In genomic region chr18:48375150-48375790, GRCh38 we compare ENCODE assay signal across 27 cellular contexts. TPM values are rescaled to one million over a fixed set of nuclear protein-coding genes. Genes with fewer than 3 reads are reported as not detected.
DNase-seq lines count a peak whose midpoint lies in the region; ATAC-seq, FAIRE-seq and TF ChIP-seq lines count a peak whose summit lies in the region.
"Had no signal": no experiment of that assay in that cellular context is flagged by ENCODE, and none has a peak within 500 bp of the region (broad histone marks: within the 10 kb centered on the region; RNA-seq: fewer than 3 reads in every experiment).

No MANE protein-coding gene starts in this region.

- H4K20me1 ChIP-seq in GM12878 (ENCODE audit: control insufficient read depth, insufficient read depth) (no peaks in the 10 kb centered on the region), H9 (ENCODE audit: control insufficient read depth, insufficient read depth, insufficient read length) (no peaks in the 10 kb centered on the region)

- no peak overlapping the region for H2AK5ac ChIP-seq in H9 (ENCODE audit: insufficient read length, low read length)

- H2BK12ac ChIP-seq in H9 (ENCODE audit: insufficient read length, low read depth, low read length): no peak overlapping the region

- no peak overlapping the region for H3K4me3 Mint-ChIP-seq in H9
- H3K4me3 Mint-ChIP-seq: activated CD8-positive, alpha-beta T cell treated with anti-CD3 and anti-CD28 coated beads for 36 hours; activated naive CD8-positive, alpha-beta T cell treated with anti-CD3 and anti-CD28 coated beads, Interleukin-2, amount 10 ng/mL, durations not matched to agents 7 days and 5 days; CD8-positive, alpha-beta T cell; naive thymus-derived CD4-positive, alpha-beta T cell; stimulated activated naive B cell treated with anti-CD40 and anti-IgM and Interleukin-4, amounts not matched to agents 10 μg/mL and 1 μg/mL and 100 μg/mL, for 72 hours; WTC11 had no signal

- no peak overlapping the region for H3K27ac ChIP-seq in GM12878 (ENCODE audit: control insufficient read depth, insufficient read depth)
- H3K27ac ChIP-seq in H9 (ENCODE audit: insufficient read length, low read depth, low read length): no peak overlapping the region
- H3K27ac ChIP-seq: uterus had no signal

- H3K56ac ChIP-seq in H9 (ENCODE audit: insufficient read length, low read depth, low read length): no peak overlapping the region

- FAIRE-seq in GM12878 (lab: Jason Lieb, UNC): no peak
- FAIRE-seq: RCC 7860 had no signal

- peaks cover 1 to 3% of the 10 kb centered on the region in 2 experiments; a peak in 2 of 4 replicates for H3K27me3 ChIP-seq in GM12878 (replicated peaks in 1 of 2; ENCODE audit: control insufficient read depth in 2 of 2, insufficient read depth in 2 of 2, low read length in 1 of 2)
- H3K27me3 ChIP-seq in H9 (ENCODE audit: insufficient read depth, low read length): no peaks in the 10 kb centered on the region
- H3K27me3 ChIP-seq: uterus had no signal

- H3K27me3 Mint-ChIP-seq in H9 (ENCODE audit: low read depth): peaks cover 4% of the 10 kb centered on the region

- H3K79me2 ChIP-seq in GM12878 (ENCODE audit: control insufficient read depth, insufficient read depth, low read length) (no peaks in the 10 kb centered on the region), H9 (ENCODE audit: insufficient read depth, low read length) (no peaks in the 10 kb centered on the region)

- H3K9me3 ChIP-seq in GM12878 (replicated peaks; ENCODE audit: control insufficient read depth, insufficient read depth, low read length) (no peaks in the 10 kb centered on the region; the same call in 2 of the 3 replicates), H9 (ENCODE audit: control insufficient read depth, low read depth, low read length) (no peaks in the 10 kb centered on the region)
- H3K9me3 ChIP-seq: spleen, uterus had no signal

- no peak for TF ChIP-seq EP300 in GM12878 (IDR thresholded peaks at IDR 0.05; ENCODE audit: borderline replicate concordance in 1 of 2, control insufficient read depth in 1 of 2, low read depth in 2 of 2, low read length in 2 of 2)

- TF ChIP-seq POLR2A in GM12878 (IDR thresholded peaks at IDR 0.05; ENCODE audit: low read depth, low read length): no peak

- no peak overlapping the region for H4K8ac ChIP-seq in H9 (replicated peaks; ENCODE audit: insufficient read length, low read depth, low read length)

- no peak overlapping the region for H4K5ac ChIP-seq in H9 (ENCODE audit: insufficient read length, low read depth, low read length)

- H3K4me3 ChIP-seq in GM12878: no peak overlapping the region
- H3K4me3 ChIP-seq: spleen, uterus had no signal

- in situ Hi-C loops in GM12878 (cut with MboI): no loop called here

- DNase-seq in NOMO-1 (lab: John Stamatoyannopoulos, UW; ENCODE audit: unreplicated experiment in 2 of 2) (peak; percentile 49 to 81), GM12878 (ENCODE audit: low read depth, low spot score) (no peak), left ventricle myocardium superior (no peak), sciatic nerve (ENCODE audit: low spot score) (no peak), T-helper 2 cell (no peak), H9 (no peak)
- DNase-seq in activated naive CD4-positive, alpha-beta T cell treated with anti-CD3 and anti-CD28 coated beads, Interleukin-2, amount 50 U/mL, for 72 hours (ENCODE audit: low spot score in 2 of 2): no peak
- DNase-seq: activated CD8-positive, alpha-beta T cell treated with anti-CD3 and anti-CD28 coated beads for 36 hours; activated naive CD8-positive, alpha-beta T cell treated with anti-CD3 and anti-CD28 coated beads, Interleukin-2, amount 10 ng/mL, durations not matched to agents 7 days and 5 days; CD8-positive, alpha-beta T cell; DND-41; effector CD4-positive, alpha-beta T cell; KG1; naive thymus-derived CD4-positive, alpha-beta T cell; NCI-H1092 treated with DMSO at 0.1 percent for 48 hours; NCI-H2171; NCI-H774; spleen; stimulated activated naive B cell treated with anti-CD40 and anti-IgM and Interleukin-4, amounts not matched to agents 10 μg/mL and 1 μg/mL and 100 μg/mL, for 72 hours; uterus had no signal

- RAD21 ChIA-PET in GM12878 (lab: Charles Lee; ENCODE audit: unreplicated experiment): no interaction called here

- no peak overlapping the region for H3T11ph ChIP-seq in H9 (ENCODE audit: low read length)

- H3K4me1 ChIP-seq in GM12878 (ENCODE audit: control insufficient read depth, insufficient read depth, low read length) (peaks cover 3% of the 10 kb centered on the region; the same call in 1 of the 2 replicates), H9 (ENCODE audit: insufficient read depth, low read length) (no peaks in the 10 kb centered on the region)
- H3K4me1 ChIP-seq: uterus had no signal

- H3K4me2 ChIP-seq in GM12878 (ENCODE audit: control insufficient read depth, insufficient read depth) (no peak overlapping the region), H9 (ENCODE audit: insufficient read depth, insufficient read length, low read length) (no peak overlapping the region)

- CTCF ChIA-PET in GM12878 (lab: Yijun Ruan, JAX): interaction anchor here (1.2 kb wide), 1 partner anchor 36 kb away, joined by 3 read pairs; no protein-coding TSS in a partner anchor

- no peaks in the 10 kb centered on the region for H3K36me3 ChIP-seq in GM12878 (ENCODE audit: control insufficient read depth in 2 of 2, insufficient read depth in 2 of 2, low read length in 1 of 2)
- H3K36me3 ChIP-seq: spleen, uterus had no signal

- intact Hi-C loops in GM12878 (cut with micrococcal nuclease; ENCODE audit: unreplicated experiment) (no loop called here), left ventricle myocardium superior (cut with micrococcal nuclease) (no loop called here), sciatic nerve (cut with DNase I) (no loop called here)

- no peaks in the 10 kb centered on the region for H3K9me3 Mint-ChIP-seq in activated naive CD4-positive, alpha-beta T cell treated with anti-CD3 and anti-CD28 coated beads, Interleukin-2, amount 50 U/mL, for 72 hours
- H3K9me3 Mint-ChIP-seq in H9: no peaks in the 10 kb centered on the region
- H3K9me3 Mint-ChIP-seq: activated naive CD8-positive, alpha-beta T cell treated with anti-CD3 and anti-CD28 coated beads, Interleukin-2, amount 10 ng/mL, durations not matched to agents 7 days and 5 days; CD8-positive, alpha-beta T cell; naive thymus-derived CD4-positive, alpha-beta T cell had no signal

- POLR2A ChIA-PET in GM12878 (lab: Charles Lee): no interaction called here

- no peaks in the 10 kb centered on the region for H3K23me2 ChIP-seq in H9 (ENCODE audit: insufficient read length, low read depth, low read length, poor library complexity, severe bottlenecking)

- no peaks in the 10 kb centered on the region for H3K36me3 Mint-ChIP-seq in activated naive CD4-positive, alpha-beta T cell treated with anti-CD3 and anti-CD28 coated beads, Interleukin-2, amount 50 U/mL, for 72 hours
- H3K36me3 Mint-ChIP-seq in H9 (ENCODE audit: insufficient read depth in 1 of 3, low read depth in 3 of 3): no peaks in the 10 kb centered on the region
- H3K36me3 Mint-ChIP-seq: activated naive CD8-positive, alpha-beta T cell treated with anti-CD3 and anti-CD28 coated beads, Interleukin-2, amount 10 ng/mL, durations not matched to agents 7 days and 5 days; CD8-positive, alpha-beta T cell; stimulated activated naive B cell treated with anti-CD40 and anti-IgM and Interleukin-4, amounts not matched to agents 10 μg/mL and 1 μg/mL and 100 μg/mL, for 72 hours; WTC11 had no signal

- H3K4me1 Mint-ChIP-seq in H9: peaks cover 16 to 31% of the 10 kb centered on the region in 2 experiments
- H3K4me1 Mint-ChIP-seq: activated naive CD8-positive, alpha-beta T cell treated with anti-CD3 and anti-CD28 coated beads, Interleukin-2, amount 10 ng/mL, durations not matched to agents 7 days and 5 days; naive thymus-derived CD4-positive, alpha-beta T cell; stimulated activated naive B cell treated with anti-CD40 and anti-IgM and Interleukin-4, amounts not matched to agents 10 μg/mL and 1 μg/mL and 100 μg/mL, for 72 hours had no signal

- no peak overlapping the region for H2BK15ac ChIP-seq in H9 (ENCODE audit: low read depth, low read length)

- H3K23ac ChIP-seq in H9 (ENCODE audit: insufficient read length, low read depth, low read length): no peak overlapping the region

- no peak overlapping the region for H3K14ac ChIP-seq in H9 (ENCODE audit: insufficient read depth, low read length)

- H2AFZ ChIP-seq in GM12878 (ENCODE audit: control insufficient read depth, low read depth, low read length) (no peak overlapping the region), H9 (ENCODE audit: low read length) (no peak overlapping the region)

- H2BK5ac ChIP-seq in H9 (ENCODE audit: insufficient read length, low read length): no peak overlapping the region

- no peak overlapping the region for H2BK20ac ChIP-seq in H9 (ENCODE audit: low read depth, low read length, poor library complexity, severe bottlenecking)

- no TSS peak for BruUV-seq in GM12878 (replicated peaks; lab: Mats Ljungman, UMichigan)

- H3K18ac ChIP-seq in H9 (ENCODE audit: insufficient read length, low read depth, low read length): no peak overlapping the region

- SMC1A ChIA-PET in GM12878 (lab: Charles Lee; ENCODE audit: uncharacterized antibody, unreplicated experiment): no interaction called here

- TF ChIP-seq CTCF in GM12878 (IDR thresholded peaks at IDR 0.05 in 2 of 3, conservative IDR thresholded peaks at IDR 0.05 in 1 of 3; ENCODE audit: control insufficient read depth in 2 of 3, extremely low read depth in 1 of 3, insufficient read depth in 1 of 3, low read depth in 3 of 3, low read length in 3 of 3): no peak
- no peak for TF ChIP-seq CTCF in H9 (conservative IDR thresholded peaks at IDR 0.05)

- no peaks in the 10 kb centered on the region for H3K79me1 ChIP-seq in H9 (ENCODE audit: insufficient read depth, low read depth, low read length, poor library complexity, severe bottlenecking)

- H4K91ac ChIP-seq in H9 (ENCODE audit: insufficient read length, low read depth, low read length): no peak overlapping the region

- H3K9ac ChIP-seq in GM12878 (ENCODE audit: control insufficient read depth, insufficient read depth, low read length): no peak overlapping the region
- H3K9ac ChIP-seq in H9 (ENCODE audit: extremely low read depth, insufficient read length, low read length): no peak overlapping the region

- H2BK120ac ChIP-seq in H9 (ENCODE audit: low read depth, low read length, poor library complexity, severe bottlenecking): no peak overlapping the region

- no peak overlapping the region for H3K4ac ChIP-seq in H9 (ENCODE audit: low read depth, low read length)

- no peak overlapping the region for H3K27ac Mint-ChIP-seq in activated naive CD4-positive, alpha-beta T cell treated with anti-CD3 and anti-CD28 coated beads, Interleukin-2, amount 50 U/mL, for 72 hours
- no peak overlapping the region for H3K27ac Mint-ChIP-seq in H9
- H3K27ac Mint-ChIP-seq: activated CD8-positive, alpha-beta T cell treated with anti-CD3 and anti-CD28 coated beads for 36 hours; activated naive CD8-positive, alpha-beta T cell treated with anti-CD3 and anti-CD28 coated beads, Interleukin-2, amount 10 ng/mL, durations not matched to agents 7 days and 5 days; CD8-positive, alpha-beta T cell; naive thymus-derived CD4-positive, alpha-beta T cell; progenitor cell of endocrine pancreas; stimulated activated naive B cell treated with anti-CD40 and anti-IgM and Interleukin-4, amounts not matched to agents 10 μg/mL and 1 μg/mL and 100 μg/mL, for 72 hours; WTC11 had no signal

- WGBS in GM12878 (ENCODE audit: insufficient coverage, insufficient replicate concordance, low lambda C conversion rate, missing lambda C conversion rate): 31% methylated on average over 7 of the region's 7 CpGs
- no CpG with 5 or more reads among the region's 7 CpGs for WGBS in H9 (ENCODE audit: extremely low coverage, insufficient read length, low lambda C conversion rate)

- TF ChIP-seq RAD21 in GM12878 (IDR thresholded peaks at IDR 0.05; ENCODE audit: insufficient read depth, low read depth, low read length): no peak

- ATAC-seq in GM12878: no peak
- ATAC-seq in left ventricle myocardium superior: peak; percentile 59
- ATAC-seq in sciatic nerve: peak; percentile 54
- ATAC-seq in HG03135 (IDR thresholded peaks at IDR 0.05; ENCODE audit: unreplicated experiment): no peak
- no peak for ATAC-seq in activated naive CD4-positive, alpha-beta T cell treated with anti-CD3 and anti-CD28 coated beads, Interleukin-2, amount 50 U/mL, for 72 hours
- ATAC-seq: activated CD8-positive, alpha-beta T cell treated with anti-CD3 and anti-CD28 coated beads for 36 hours; CD8-positive, alpha-beta T cell; HCT116; left lobe of liver; naive thymus-derived CD4-positive, alpha-beta T cell; stimulated activated naive B cell treated with anti-CD40 and anti-IgM and Interleukin-4, amounts not matched to agents 10 μg/mL and 1 μg/mL and 100 μg/mL, for 72 hours; WTC11 had no signal

RNA-seq across cellular contexts. Expression of gene ZBTB7C, which starts 33.9 kb away (rescaled TPM):
- not detected in 2 replicates for total RNA-seq in GM12878 (2013; cell fraction: nucleolus; rRNA removed)
- under 0.01 TPM in 1 of 2 replicates, not detected in the other for total RNA-seq in GM12878 (2014; rRNA removed)
- not detected in 2 replicates for total RNA-seq in GM12878 (2014; rRNA removed; fragmentation: Illumina TruSeq; extraction: Trizol)
- 0.08 TPM in 1 of 2 replicates, not detected in the other for total RNA-seq in GM12878 (2021)
- not detected for polyA plus RNA-seq in GM12878 (2011; ENCODE audit: low read depth)
- 0.01 and 0.13 TPM in 2 replicates for polyA plus RNA-seq in GM12878 (2011; rRNA removed)
- polyA plus RNA-seq in GM12878 (2011; cell fraction: cytosol; rRNA removed): 0.02 and 0.03 TPM in 2 replicates
- polyA plus RNA-seq in GM12878 (2011; cell fraction: nucleus; rRNA removed): 0.01 TPM in 1 of 2 replicates, not detected in the other
- 0.04 and 0.22 TPM in 2 replicates for polyA plus RNA-seq in GM12878 (2012)
- not detected in 2 replicates for polyA plus RNA-seq in GM12878 (2014; fragmentation: Illumina TruSeq; extraction: Trizol)
- polyA plus RNA-seq in GM12878 (2014; fragmentation: Nextera tagmentation; extraction: Ambion mirVana): not detected
- polyA plus RNA-seq in GM12878 (2014; rRNA removed): not detected in 2 replicates
- not detected for polyA plus RNA-seq in GM12878 (2016; fragmentation: Nextera tagmentation; extraction: Ambion mirVana)
- polyA minus RNA-seq in GM12878 (2011; rRNA and poly(A)+ RNA removed): 0.05 TPM in 1 of 2 replicates, not detected in the other
- polyA minus RNA-seq in GM12878 (2011; cell fraction: cytosol; rRNA and poly(A)+ RNA removed): not detected in 2 replicates
- polyA minus RNA-seq in GM12878 (2011; cell fraction: nucleus; rRNA and poly(A)+ RNA removed): 0.36 TPM in 1 of 2 replicates, not detected in the other
- total RNA-seq in left ventricle myocardium superior: 2.1 TPM
- total RNA-seq in sciatic nerve: 44.2 TPM
- not detected for total RNA-seq in activated naive CD4-positive, alpha-beta T cell treated with anti-CD3 and anti-CD28 coated beads, Interleukin-2, amount 50 U/mL, for 72 hours
- 0.33 and 0.39 TPM in 2 replicates for total RNA-seq in H9 (2021)
- total RNA-seq: activated CD8-positive, alpha-beta T cell treated with anti-CD3 and anti-CD28 coated beads for 36 hours; activated naive CD8-positive, alpha-beta T cell treated with anti-CD3 and anti-CD28 coated beads, Interleukin-2, amount 10 ng/mL, durations not matched to agents 7 days and 5 days; CD8-positive, alpha-beta T cell had no signal
- polyA plus RNA-seq: AG04450; naive thymus-derived CD4-positive, alpha-beta T cell had no signal

Comparison
In these comparisons a context has a peak if more than half of its experiments do, and no peak if none do; other contexts are left out.
1. DNase-seq: peak in NOMO-1 (2 of 2); none in GM12878 (single experiment), left ventricle myocardium superior (single experiment), sciatic nerve (single experiment), T-helper 2 cell (0 of 5), activated naive CD4-positive, alpha-beta T cell treated with anti-CD3 and anti-CD28 coated beads, Interleukin-2, amount 50 U/mL, for 72 hours (0 of 2) and H9 (single experiment).
2. ATAC-seq: peak in left ventricle myocardium superior (single experiment) and sciatic nerve (single experiment); none in GM12878 (single experiment), HG03135 (single experiment) and activated naive CD4-positive, alpha-beta T cell treated with anti-CD3 and anti-CD28 coated beads, Interleukin-2, amount 50 U/mL, for 72 hours (0 of 2).
3. RNA of gene ZBTB7C, which starts 33.9 kb away (total RNA-seq): 44.2 TPM in sciatic nerve (single experiment); 2.1 TPM in left ventricle myocardium superior (single experiment), 0.33 to 0.39 TPM in H9, under 0.01 to 0.08 TPM in GM12878 and not detected in activated naive CD4-positive, alpha-beta T cell treated with anti-CD3 and anti-CD28 coated beads, Interleukin-2, amount 50 U/mL, for 72 hours; every median in the first group is over 10 times any median in the second.